Comparison of ENCODE assay signal across 14 cellular contexts in genomic region chrX:2892816-2893215, GRCh38. TPM values are rescaled to one million over a fixed set of nuclear protein-coding genes. Genes with fewer than 3 reads are reported as not detected.
DNase-seq lines count a peak whose midpoint lies in the region; TF ChIP-seq lines count a peak whose summit lies in the region.
"Had no signal": no experiment of that assay in that cellular context is flagged by ENCODE, and none has a peak within 500 bp of the region (broad histone marks: within the 10 kb centered on the region; RNA-seq: fewer than 3 reads in every experiment).

No MANE protein-coding gene starts in this region.

- no peaks in the 10 kb centered on the region for H3K27me3 ChIP-seq in endodermal cell (ENCODE audit: control insufficient read depth, insufficient read depth, low read length, poor library complexity, severe bottlenecking)

- H3K4me3 ChIP-seq in endodermal cell (ENCODE audit: low read length), result peak overlapping the region; percentile 62
- H3K4me3 ChIP-seq: HAP-1 had no signal

- TF ChIP-seq CTCF in endodermal cell (conservative IDR thresholded peaks at IDR 0.05), result no peak
- TF ChIP-seq CTCF in progenitor cell of endocrine pancreas (IDR thresholded peaks at IDR 0.05; ENCODE audit: unreplicated experiment), result no peak
- TF ChIP-seq CTCF in nephron progenitor cell (IDR thresholded peaks at IDR 0.05), result no peak

- no peak overlapping the region for H3K27ac ChIP-seq in endodermal cell (ENCODE audit: low read depth, low read length)
- H3K27ac ChIP-seq: 22Rv1 had no signal

- H3K4me1 Mint-ChIP-seq in endodermal cell (peaks cover 56% of the 10 kb centered on the region), progenitor cell of endocrine pancreas (ENCODE audit: low read depth) (peaks cover 59% of the 10 kb centered on the region), nephron progenitor cell (peaks cover 59% of the 10 kb centered on the region)

- no peaks in the 10 kb centered on the region for H3K4me1 ChIP-seq in endodermal cell (ENCODE audit: control insufficient read depth, insufficient read depth, low read length)

- H3K9ac ChIP-seq in endodermal cell (ENCODE audit: extremely low read depth, low read length, poor library complexity, severe bottlenecking), result no peak overlapping the region

- H3K27me3 Mint-ChIP-seq in endodermal cell (ENCODE audit: insufficient read depth) (no peaks in the 10 kb centered on the region), progenitor cell of endocrine pancreas (no peaks in the 10 kb centered on the region), nephron progenitor cell (ENCODE audit: low read depth, poor library complexity) (peaks cover 3% of the 10 kb centered on the region)

- DNase-seq in NCI-H526 treated with DMSO at 0.1 percent for 48 hours (lab: John Stamatoyannopoulos, UW) (peak; percentile 2), NCI-H526 (lab: John Stamatoyannopoulos, UW) (no peak), M059J (ENCODE audit: low read depth) (peak; percentile 4), endodermal cell (peak; percentile 26), progenitor cell of endocrine pancreas (ENCODE audit: low spot score, unreplicated experiment) (no peak), RKO (ENCODE audit: low spot score) (no peak), COLO829 (ENCODE audit: low spot score) (no peak), nephron progenitor cell (no peak)
- DNase-seq: CD8-positive, alpha-beta memory T cell; DMS53; GF-D8 had no signal

- H3K36me3 Mint-ChIP-seq in endodermal cell (ENCODE audit: low read depth), result peaks cover 24% of the 10 kb centered on the region
- H3K36me3 Mint-ChIP-seq in progenitor cell of endocrine pancreas (ENCODE audit: insufficient read depth), result peaks cover 13% of the 10 kb centered on the region
- peaks cover 27% of the 10 kb centered on the region for H3K36me3 Mint-ChIP-seq in nephron progenitor cell (ENCODE audit: low read depth)
- H3K36me3 Mint-ChIP-seq: CD14-positive monocyte; CD8-positive, alpha-beta memory T cell had no signal

- H3K9me3 Mint-ChIP-seq in endodermal cell (no peaks in the 10 kb centered on the region), progenitor cell of endocrine pancreas (ENCODE audit: low read depth) (no peaks in the 10 kb centered on the region), nephron progenitor cell (no peaks in the 10 kb centered on the region)
- H3K9me3 Mint-ChIP-seq: CD14-positive monocyte had no signal

- H3K9me3 ChIP-seq in endodermal cell (ENCODE audit: control insufficient read depth, low read length), result no peaks in the 10 kb centered on the region
- H3K9me3 ChIP-seq: HAP-1 had no signal

- no peak overlapping the region for H3K27ac Mint-ChIP-seq in endodermal cell
- H3K27ac Mint-ChIP-seq in progenitor cell of endocrine pancreas, result peak overlapping the region; percentile 88
- no peak overlapping the region for H3K27ac Mint-ChIP-seq in nephron progenitor cell

- no peak overlapping the region for H3K4me3 Mint-ChIP-seq in endodermal cell
- no peak overlapping the region for H3K4me3 Mint-ChIP-seq in progenitor cell of endocrine pancreas (ENCODE audit: low read depth)
- H3K4me3 Mint-ChIP-seq in nephron progenitor cell, result no peak overlapping the region
- H3K4me3 Mint-ChIP-seq: CD14-positive monocyte; CD8-positive, alpha-beta memory T cell had no signal

- 96% methylated on average over 5 of the region's 5 CpGs; no CpG with 5 or more reads in 1 of the 2 experiments for WGBS in endodermal cell (ENCODE audit: insufficient coverage in 1 of 2, insufficient read length in 1 of 2), 2 experiments

- peaks cover 22% of the 10 kb centered on the region for H3K36me3 ChIP-seq in endodermal cell (ENCODE audit: control insufficient read depth, insufficient read depth, low read length)
- H3K36me3 ChIP-seq: HAP-1 had no signal

RNA-seq across cellular contexts. Expression of gene ARSD, which starts 36.3 kb away (rescaled TPM):
- 23.0 and 23.1 TPM in 2 replicates for total RNA-seq in M059J (2014; rRNA removed; shearing (Covaris generic))
- total RNA-seq in endodermal cell, result 10 to 100 TPM in 1 of 2 donors, 1 to 10 TPM in 1; 4.9 to 15.7 TPM
- polyA plus RNA-seq in endodermal cell (2013, experiment 1 of 2), result 4.9 TPM
- 5.1 TPM for polyA plus RNA-seq in endodermal cell (2013, experiment 2 of 2)
- 76.8 and 82.1 TPM in 2 replicates for total RNA-seq in progenitor cell of endocrine pancreas

Comparison
In these comparisons a context has a peak if more than half of its experiments do, and no peak if none do; other contexts are left out.
1. DNase-seq: peak in NCI-H526 treated with DMSO at 0.1 percent for 48 hours (single experiment), M059J (single experiment) and endodermal cell (single experiment); none in NCI-H526 (0 of 2), progenitor cell of endocrine pancreas (single experiment), RKO (single experiment), COLO829 (single experiment) and nephron progenitor cell (single experiment).